ENCODE assay signal across 8 cellular contexts in the genomic region with DNA sequence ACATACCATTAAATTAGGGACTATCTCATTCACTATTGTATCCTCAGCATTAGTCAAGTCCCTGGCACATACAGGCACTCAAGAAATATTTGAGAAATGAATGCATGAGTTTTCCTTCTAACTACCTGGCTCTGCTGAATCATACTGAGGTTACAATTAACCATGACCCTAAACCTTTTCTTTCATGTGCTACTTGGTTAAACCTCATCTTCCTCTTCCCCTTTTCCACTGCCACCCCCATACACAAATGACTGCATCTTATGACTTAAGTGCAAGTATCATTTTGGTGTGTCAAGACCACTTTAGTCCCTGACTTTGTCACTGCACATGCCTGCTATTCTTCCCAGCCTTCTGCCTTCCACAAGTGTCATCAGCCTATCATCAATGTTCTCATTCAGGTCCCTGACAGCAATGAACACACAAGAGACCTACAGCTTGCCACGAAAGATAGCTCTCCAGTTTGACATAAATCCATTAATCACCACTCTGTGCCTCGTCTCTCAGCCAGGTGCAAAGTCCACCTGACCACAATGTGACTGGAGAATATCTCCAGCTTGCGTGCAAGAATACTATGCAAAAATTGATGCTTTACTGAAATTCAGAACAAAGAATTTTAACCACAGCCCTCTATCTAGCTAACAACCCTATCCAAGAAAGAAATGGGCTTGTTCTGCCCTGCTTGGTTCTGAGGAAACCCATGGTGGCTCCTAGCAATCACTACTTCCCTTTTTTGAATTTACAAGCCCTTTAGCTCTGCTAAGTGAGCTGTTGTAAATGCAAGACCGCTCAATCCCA.
DNase-seq lines count a peak whose midpoint lies in the region; ATAC-seq lines count a peak whose summit lies in the region.

No MANE protein-coding gene starts in this region.

- H3K27me3 Mint-ChIP-seq in central memory CD8-positive, alpha-beta T cell = no peaks in the 10 kb centered on the region

- peaks cover 61% of the 10 kb centered on the region for H3K4me1 Mint-ChIP-seq in central memory CD8-positive, alpha-beta T cell

- ATAC-seq in GM19438 (IDR thresholded peaks at IDR 0.05; ENCODE audit: low read depth, unreplicated experiment) (peak; percentile 58), HG03280 (IDR thresholded peaks at IDR 0.05; ENCODE audit: unreplicated experiment) (peak; percentile 54)
- peak; percentile 54 for ATAC-seq in central memory CD8-positive, alpha-beta T cell (replicated peaks; ENCODE audit: extremely low read depth, poor library complexity, severe bottlenecking)

- no peaks in the 10 kb centered on the region for H3K9me3 Mint-ChIP-seq in central memory CD8-positive, alpha-beta T cell

- no peak overlapping the region for H3K27ac Mint-ChIP-seq in central memory CD8-positive, alpha-beta T cell (ENCODE audit: low read depth)

- H3K4me3 Mint-ChIP-seq in central memory CD8-positive, alpha-beta T cell = no peak overlapping the region

- H3K36me3 Mint-ChIP-seq in central memory CD8-positive, alpha-beta T cell (ENCODE audit: insufficient read depth) = peaks cover 3% of the 10 kb centered on the region

- DNase-seq in GDM1 (lab: John Stamatoyannopoulos, UW) (peak; percentile 59), NOMO-1 treated with DMSO at 0.1 percent for 48 hours (lab: John Stamatoyannopoulos, UW; ENCODE audit: unreplicated experiment) (peak; percentile 96), COR-L47 (lab: John Stamatoyannopoulos, UW) (no peak), NCI-H446 (lab: John Stamatoyannopoulos, UW) (no peak)
- no peak for DNase-seq in central memory CD8-positive, alpha-beta T cell (ENCODE audit: low spot score in 2 of 2)
- peak; percentile 56 for DNase-seq in stimulated activated CD8-positive, alpha-beta memory T cell treated with anti-CD3 and anti-CD28 coated beads, Interleukin-4, amount 100 ng/mL, for 48 hours

Comparison
In these comparisons a context has a peak if more than half of its experiments do, and no peak if none do; other contexts are left out.
1. DNase-seq: peak in GDM1 (single experiment), NOMO-1 treated with DMSO at 0.1 percent for 48 hours (single experiment) and stimulated activated CD8-positive, alpha-beta memory T cell treated with anti-CD3 and anti-CD28 coated beads, Interleukin-4, amount 100 ng/mL, for 48 hours (single experiment); none in central memory CD8-positive, alpha-beta T cell (0 of 2), COR-L47 (single experiment) and NCI-H446 (0 of 2).
2. Peak in every context shown above with its lines, with median percentiles within 50 percentile points of each other: ATAC-seq.